ENCODE assay signal across 11 cellular contexts in genomic region chr14:95531473-95531872, GRCh38. TPM values are rescaled to one million over a fixed set of nuclear protein-coding genes. Genes with fewer than 3 reads are reported as not detected.
A peak's percentile ranks its signal among the peaks of the same experiment; 100 is the strongest.
DNase-seq lines count a peak whose midpoint lies in the region; ATAC-seq and TF ChIP-seq lines count a peak whose summit lies in the region.
"Had no signal": no experiment of that assay in that cellular context is flagged by ENCODE, and none has a peak within 500 bp of the region (broad histone marks: within the 10 kb centered on the region; RNA-seq: fewer than 3 reads in every experiment).

No MANE protein-coding gene starts in this region.

- no peak overlapping the region for H2BK15ac ChIP-seq in IMR-90 (ENCODE audit: low read depth, low read length)

- H3K27me3 Mint-ChIP-seq in CD4-positive, CD25-positive, alpha-beta regulatory T cell: no peaks in the 10 kb centered on the region
- no peaks in the 10 kb centered on the region for H3K27me3 Mint-ChIP-seq in memory B cell

- H4K8ac ChIP-seq in IMR-90 (ENCODE audit: low read depth in 2 of 2, low read length in 2 of 2): peak overlapping the region in 1 of 2 experiments; percentile 81; a peak in 3 of 4 replicates

- TF ChIP-seq CTCF in IMR-90 (conservative IDR thresholded peaks at IDR 0.05; ENCODE audit: low read depth, low read length): no peak

- no TSS peak for BruUV-seq in IMR-90 (replicated peaks; lab: Mats Ljungman, UMichigan)

- H3K14ac ChIP-seq in IMR-90 (replicated peaks; ENCODE audit: low read depth, low read length): peak overlapping the region; percentile 76; the same call in 1 of the 2 replicates

- no peak overlapping the region for H3K4me3 Mint-ChIP-seq in CD4-positive, CD25-positive, alpha-beta regulatory T cell
- H3K4me3 Mint-ChIP-seq in memory B cell: no peak overlapping the region

- H2AK9ac ChIP-seq in IMR-90 (replicated peaks; ENCODE audit: low read depth, low read length, poor library complexity): no peak overlapping the region

- peaks cover 23 to 57% of the 10 kb centered on the region in 2 experiments for H3K79me1 ChIP-seq in IMR-90 (ENCODE audit: low read depth in 1 of 2, low read length in 2 of 2)

- no peak overlapping the region for H4K91ac ChIP-seq in IMR-90 (ENCODE audit: insufficient read depth, low read depth, low read length)

- H3K4me2 ChIP-seq in IMR-90 (ENCODE audit: low read depth, low read length): peak overlapping the region; percentile 23; the same call in 1 of the 2 replicates

- no peak for ATAC-seq in CD4-positive, CD25-positive, alpha-beta regulatory T cell (ENCODE audit: low read depth in 2 of 2)
- ATAC-seq in IMR-90 (ENCODE audit: low read depth) (peak; percentile 7), memory B cell (ENCODE audit: low read depth) (no peak), HG02885 (IDR thresholded peaks at IDR 0.05; ENCODE audit: poor library complexity, unreplicated experiment) (no peak), HG03378 (IDR thresholded peaks at IDR 0.05; ENCODE audit: unreplicated experiment) (no peak), HG03175 (IDR thresholded peaks at IDR 0.05; ENCODE audit: unreplicated experiment) (no peak), HG02852 (IDR thresholded peaks at IDR 0.05; ENCODE audit: unreplicated experiment) (no peak)
- ATAC-seq: sciatic nerve had no signal

- peaks cover 9% of the 10 kb centered on the region for H3K9me1 ChIP-seq in IMR-90 (ENCODE audit: insufficient read depth, low read length)

- TF ChIP-seq RAD21 in IMR-90 (IDR thresholded peaks at IDR 0.05; ENCODE audit: low read length): no peak

- no peak for TF ChIP-seq POLR2A in IMR-90 (IDR thresholded peaks at IDR 0.05; ENCODE audit: low read depth, low read length)

- DNase-seq in CD4-positive, CD25-positive, alpha-beta regulatory T cell: peak in 1 of 3 donors; percentile 22
- peak; percentile 95 for DNase-seq in IMR-90
- peak; percentile 83 for DNase-seq in astrocyte of the hippocampus (ENCODE audit: low read depth, low spot score)
- DNase-seq in memory B cell (ENCODE audit: low spot score in 2 of 2): no peak
- DNase-seq: NCI-H1092 treated with DMSO at 0.1 percent for 48 hours had no signal

- H2BK20ac ChIP-seq in IMR-90 (ENCODE audit: low read depth, low read length): peak overlapping the region; percentile 12; the same call in 1 of the 2 replicates

- H3K4ac ChIP-seq in IMR-90 (ENCODE audit: low read depth, low read length): peak overlapping the region; percentile 93; the same call in 1 of the 2 replicates

- H3K27me3 ChIP-seq in CD4-positive, CD25-positive, alpha-beta regulatory T cell (ENCODE audit: control insufficient read depth, insufficient read depth, low read length): no peaks in the 10 kb centered on the region
- no peaks in the 10 kb centered on the region for H3K27me3 ChIP-seq in IMR-90 (ENCODE audit: control insufficient read depth, insufficient read depth, low read length)
- H3K27me3 ChIP-seq: Peyer's patch had no signal

- H3K23ac ChIP-seq in IMR-90 (ENCODE audit: low read depth, low read length): peak overlapping the region; percentile 14; the same call in 1 of the 2 replicates

- peak overlapping the region in 2 of 3 donors; percentile 24 to 48 for H3K27ac Mint-ChIP-seq in CD4-positive, CD25-positive, alpha-beta regulatory T cell
- peak overlapping the region; percentile 89 for H3K27ac Mint-ChIP-seq in memory B cell

- no peaks in the 10 kb centered on the region for H3K9me3 ChIP-seq in CD4-positive, CD25-positive, alpha-beta regulatory T cell (ENCODE audit: control insufficient read depth in 2 of 2, low read length in 2 of 2)
- no peaks in the 10 kb centered on the region for H3K9me3 ChIP-seq in IMR-90 (ENCODE audit: control insufficient read depth, insufficient read depth, low read length)
- H3K9me3 ChIP-seq: Peyer's patch had no signal

- in situ Hi-C loops in IMR-90 (cut with MboI; ENCODE audit: low sequenced_read_pairs): loop anchor here (25.0 kb wide), 1 partner anchor 731 kb away; the partner anchor contains the start of gene BDKRB1

- peaks cover 19% of the 10 kb centered on the region for H4K20me1 ChIP-seq in IMR-90 (ENCODE audit: insufficient read depth, low read length)

- POLR2A ChIA-PET in IMR-90 (lab: Charles Lee; ENCODE audit: unreplicated experiment): interaction anchor here (1.3 kb wide), 1 partner anchor 9 kb away, joined by 3 read pairs; no protein-coding TSS in a partner anchor

- no peak overlapping the region for H3K9ac ChIP-seq in IMR-90 (ENCODE audit: low read depth, low read length)

- CTCF ChIA-PET in IMR-90 (lab: Yijun Ruan, JAX): interaction anchor here (0.7 to 1.3 kb wide), 2 partner anchors 19 to 89 kb away, joined by 3 to 4 read pairs; no protein-coding TSS in a partner anchor

- no CpG with 5 or more reads among the region's 3 CpGs for WGBS in IMR-90 (ENCODE audit: extremely low coverage in 2 of 2, insufficient read length in 1 of 2), 2 experiments

- peaks cover 2% of the 10 kb centered on the region for H3K36me3 ChIP-seq in CD4-positive, CD25-positive, alpha-beta regulatory T cell (ENCODE audit: control insufficient read depth, insufficient read depth, low read length)
- no peaks in the 10 kb centered on the region for H3K36me3 ChIP-seq in IMR-90 (ENCODE audit: control insufficient read depth, insufficient read depth, low read length)

- peaks cover 53% of the 10 kb centered on the region for H3K4me1 ChIP-seq in CD4-positive, CD25-positive, alpha-beta regulatory T cell (ENCODE audit: control insufficient read depth, insufficient read depth, low read length, poor library complexity, severe bottlenecking)
- peaks cover 16% of the 10 kb centered on the region for H3K4me1 ChIP-seq in IMR-90 (ENCODE audit: control insufficient read depth, insufficient read depth, low read length)

- no peak overlapping the region for H3K18ac ChIP-seq in IMR-90 (ENCODE audit: low read depth, low read length)

- H2AK5ac ChIP-seq in IMR-90 (ENCODE audit: low read depth, low read length): no peak overlapping the region

- H3K36me3 Mint-ChIP-seq in CD4-positive, CD25-positive, alpha-beta regulatory T cell: peaks cover 3% of the 10 kb centered on the region
- peaks cover 2% of the 10 kb centered on the region for H3K36me3 Mint-ChIP-seq in memory B cell

- H3K4me1 Mint-ChIP-seq in CD4-positive, CD25-positive, alpha-beta regulatory T cell: peaks cover 37 to 71% (median 58%) of the 10 kb centered on the region in 4 donors
- H3K4me1 Mint-ChIP-seq in memory B cell: peaks cover 28% of the 10 kb centered on the region

- intact Hi-C loops in IMR-90 (cut with micrococcal nuclease): loop anchor here (1.0 to 10.0 kb wide), 5 partner anchors 89 to 929 kb away; no protein-coding TSS in a partner anchor

- H2AFZ ChIP-seq in IMR-90 (replicated peaks; ENCODE audit: low read length, poor library complexity): no peak overlapping the region

- H3K56ac ChIP-seq in IMR-90 (ENCODE audit: extremely low read depth, insufficient read depth, low read length): 0 out of 2 replicates have a peak overlapping the region, but pooled peaks have one; percentile 45

- peak overlapping the region; percentile 4 for H3K4me3 ChIP-seq in CD4-positive, CD25-positive, alpha-beta regulatory T cell (ENCODE audit: low read depth, low read length)
- H3K4me3 ChIP-seq in IMR-90 (ENCODE audit: insufficient read depth, low read depth, low read length): no peak overlapping the region
- H3K4me3 ChIP-seq: Peyer's patch had no signal

- peak overlapping the region; percentile 86 for H2BK5ac ChIP-seq in IMR-90 (ENCODE audit: low read depth, low read length, poor library complexity, severe bottlenecking)

- dilution Hi-C loops in IMR-90 (cut with HindIII; ENCODE audit: low sequenced_read_pairs, unreplicated experiment): no loop called here

- H2BK120ac ChIP-seq in IMR-90 (ENCODE audit: low read depth, low read length): peak overlapping the region; percentile 92

- H3K9me3 Mint-ChIP-seq in CD4-positive, CD25-positive, alpha-beta regulatory T cell: peaks cover 0 to 3% (median 0%) of the 10 kb centered on the region in 7 donors
- no peaks in the 10 kb centered on the region for H3K9me3 Mint-ChIP-seq in memory B cell

- H3K27ac ChIP-seq in CD4-positive, CD25-positive, alpha-beta regulatory T cell (ENCODE audit: insufficient read depth, low read length, poor library complexity, severe bottlenecking): no peak overlapping the region
- peak overlapping the region; percentile 36; the same call in 1 of the 2 replicates for H3K27ac ChIP-seq in IMR-90 (ENCODE audit: insufficient read depth, low read length)

- no peak overlapping the region for H4K5ac ChIP-seq in IMR-90 (ENCODE audit: low read depth, low read length)

TF ChIP-seq in IMR-90, 13 proteins besides CTCF, POLR2A, EP300 and RAD21:
- TF ChIP-seq CHD1 (IDR thresholded peaks at IDR 0.05; ENCODE audit: low read depth, low read length): no peak
- TF ChIP-seq FOS (IDR thresholded peaks at IDR 0.05; ENCODE audit: low read depth, low read length): 0 out of 2 replicates have a peak, but pooled peaks have one; percentile 50
- TF ChIP-seq CEBPB (IDR thresholded peaks at IDR 0.05; ENCODE audit: low read depth, low read length): no peak
- peak; percentile 55; the same call in 1 of the 2 replicates for TF ChIP-seq BHLHE40 (IDR thresholded peaks at IDR 0.05; ENCODE audit: low read depth, low read length)
- no peak for TF ChIP-seq MAZ (IDR thresholded peaks at IDR 0.05; ENCODE audit: borderline replicate concordance, low read depth, low read length)
- TF ChIP-seq MAFK (IDR thresholded peaks at IDR 0.05; ENCODE audit: low read depth, low read length): peak; percentile 99
- TF ChIP-seq SMC3 (IDR thresholded peaks at IDR 0.05; ENCODE audit: low read depth, low read length): no peak
- TF ChIP-seq MXI1 (IDR thresholded peaks at IDR 0.05; ENCODE audit: borderline replicate concordance, low read depth, low read length): no peak

RNA-seq across cellular contexts. Expression of gene GLRX5, which starts 3.4 kb away (rescaled TPM):
- total RNA-seq in CD4-positive, CD25-positive, alpha-beta regulatory T cell: 18.1 TPM
- 10 to 100 TPM; 54.2 to 71.9 (median 56.6) TPM for polyA plus RNA-seq in CD4-positive, CD25-positive, alpha-beta regulatory T cell
- 32.4 and 59.2 TPM in 2 replicates for total RNA-seq in IMR-90 (2012; rRNA removed)
- 31.7 and 40.4 TPM in 2 replicates for polyA plus RNA-seq in IMR-90 (2012; rRNA removed)
- polyA plus RNA-seq in IMR-90 (2012; cell fraction: cytosol; rRNA removed): 13.3 and 15.9 TPM in 2 replicates
- 5.0 and 14.4 TPM in 2 replicates for polyA plus RNA-seq in IMR-90 (2012; cell fraction: nucleus; rRNA removed; ENCODE audit: low replicate concordance)

RNA-seq across cellular contexts. Expression of gene SYNE3, which starts 15.0 kb away (rescaled TPM):
- total RNA-seq in CD4-positive, CD25-positive, alpha-beta regulatory T cell: 71.7 TPM
- 1 to 10 TPM; 2.7 to 6.5 (median 4.1) TPM for polyA plus RNA-seq in CD4-positive, CD25-positive, alpha-beta regulatory T cell
- total RNA-seq in IMR-90 (2012; rRNA removed): 5.0 TPM in 2 replicates
- polyA plus RNA-seq in IMR-90 (2012; rRNA removed): 2.9 and 3.1 TPM in 2 replicates
- polyA plus RNA-seq in IMR-90 (2012; cell fraction: cytosol; rRNA removed): 1.9 and 2.6 TPM in 2 replicates
- 6.1 and 7.9 TPM in 2 replicates for polyA plus RNA-seq in IMR-90 (2012; cell fraction: nucleus; rRNA removed; ENCODE audit: low replicate concordance)

Comparison
In these comparisons a context has a peak if more than half of its experiments do, and no peak if none do; other contexts are left out.
1. DNase-seq: peak in IMR-90 (single experiment) and astrocyte of the hippocampus (single experiment); none in memory B cell (0 of 2).
2. RNA of gene SYNE3, which starts 15.0 kb away (total RNA-seq): 71.7 TPM in CD4-positive, CD25-positive, alpha-beta regulatory T cell (single experiment); 5.0 TPM in IMR-90; every median in the first group is over 10 times any median in the second.